In genomic region chr5:148556835-148557234, GRCh38 we compare ENCODE assay signal across 22 cellular contexts.
DNase-seq lines count a peak whose midpoint lies in the region; ATAC-seq, FAIRE-seq and TF ChIP-seq lines count a peak whose summit lies in the region.
"Had no signal": no experiment of that assay in that cellular context is flagged by ENCODE, and none has a peak within 500 bp of the region (broad histone marks: within the 10 kb centered on the region; RNA-seq: fewer than 3 reads in every experiment).

No MANE protein-coding gene starts in this region.

- peaks cover 16% of the 10 kb centered on the region for H3K4me1 Mint-ChIP-seq in MCF 10A (ENCODE audit: insufficient read depth, unreplicated experiment)

- WGBS in psoas muscle, 3 donors, result 69 to 72% (median 72%) methylated on average over 2 of the region's 2 CpGs

- H3K4me3 ChIP-seq in breast epithelium (no peak overlapping the region), epithelial cell of esophagus (ENCODE audit: low read length) (no peak overlapping the region), keratinocyte (ENCODE audit: control insufficient read depth in 2 of 3, extremely low read depth in 1 of 3, insufficient read depth in 2 of 3, low read depth in 1 of 3, low read length in 3 of 3) (no peak overlapping the region), psoas muscle (no peak overlapping the region)
- H3K4me3 ChIP-seq in effector memory CD4-positive, alpha-beta T cell (ENCODE audit: insufficient read depth, low read depth, low read length, poor library complexity, severe bottlenecking), result no peak overlapping the region
- H3K4me3 ChIP-seq: A549, GM23338 had no signal

- ATAC-seq in omental fat pad (ENCODE audit: low FRiP score) (no peak), psoas muscle (no peak)
- ATAC-seq: A549, GM23338, HCT116 had no signal

- intact Hi-C loops in MCF 10A (cut with micrococcal nuclease) (no loop called here), breast epithelium (cut with DNase I; ENCODE audit: low total_unique reads) (no loop called here), psoas muscle (cut with DNase I) (no loop called here)

- POLR2A ChIA-PET in MCF 10A (lab: Yijun Ruan, JAX), result no interaction called here

- H3K27ac Mint-ChIP-seq in MCF 10A (ENCODE audit: low read depth, unreplicated experiment), result no peak overlapping the region
- H3K27ac Mint-ChIP-seq: CD4-positive, alpha-beta T cell; GM23338; HFFc6 had no signal

- no peaks in the 10 kb centered on the region for H3K36me3 Mint-ChIP-seq in MCF 10A (ENCODE audit: insufficient read depth, unreplicated experiment)

- H4K20me1 ChIP-seq in keratinocyte (ENCODE audit: control insufficient read depth, extremely low read depth, insufficient read depth, low read length), result no peaks in the 10 kb centered on the region

- no peak overlapping the region for H3K27ac ChIP-seq in breast epithelium
- no peak overlapping the region for H3K27ac ChIP-seq in keratinocyte (ENCODE audit: control insufficient read depth, insufficient read depth, low read length)
- no peak overlapping the region for H3K27ac ChIP-seq in psoas muscle
- no peak overlapping the region for H3K27ac ChIP-seq in effector memory CD4-positive, alpha-beta T cell (ENCODE audit: insufficient read depth, low read length, poor library complexity, severe bottlenecking)
- H3K27ac ChIP-seq: 22Rv1, A549, C4-2B had no signal

- H3K4me2 ChIP-seq in keratinocyte (ENCODE audit: control insufficient read depth, extremely low read depth, insufficient read depth, low read depth, low read length), result peak overlapping the region; percentile 33
- H3K4me2 ChIP-seq: A549, GM23338 had no signal

- CTCF ChIA-PET in MCF 10A (lab: Yijun Ruan, JAX), result no interaction called here

- no peak overlapping the region for H2AFZ ChIP-seq in keratinocyte (ENCODE audit: control insufficient read depth, low read length)
- H2AFZ ChIP-seq: GM23338 had no signal

- no peaks in the 10 kb centered on the region for H3K9me3 Mint-ChIP-seq in MCF 10A (ENCODE audit: unreplicated experiment)
- H3K9me3 Mint-ChIP-seq: CD4-positive, alpha-beta T cell; GM23338; HFFc6 had no signal

- TF ChIP-seq CTCF in MCF 10A (IDR thresholded peaks at IDR 0.05; ENCODE audit: unreplicated experiment), result no peak
- no peak for TF ChIP-seq CTCF in breast epithelium (IDR thresholded peaks at IDR 0.05)
- TF ChIP-seq CTCF in epithelial cell of esophagus (IDR thresholded peaks at IDR 0.05; ENCODE audit: insufficient read depth, low read depth, low read length, missing control alignments), result no peak
- TF ChIP-seq CTCF in keratinocyte (optimal IDR thresholded peaks at IDR 0.05 in 1 of 3, IDR thresholded peaks at IDR 0.05 in 1 of 3, conservative IDR thresholded peaks at IDR 0.05 in 1 of 3; ENCODE audit: extremely low read depth in 1 of 3, insufficient read depth in 2 of 3, low read length in 3 of 3), result no peak
- no peak for TF ChIP-seq CTCF in omental fat pad (IDR thresholded peaks at IDR 0.05)
- no peak for TF ChIP-seq CTCF in psoas muscle (IDR thresholded peaks at IDR 0.05)

- no peak overlapping the region for H3K9ac ChIP-seq in keratinocyte (ENCODE audit: control insufficient read depth, extremely low read depth, insufficient read depth, low read length)

- H3K4me1 ChIP-seq in breast epithelium (no peaks in the 10 kb centered on the region), keratinocyte (ENCODE audit: control insufficient read depth, extremely low read depth, insufficient read depth, low read length) (peaks cover 12% of the 10 kb centered on the region), psoas muscle (no peaks in the 10 kb centered on the region)
- H3K4me1 ChIP-seq in effector memory CD4-positive, alpha-beta T cell (ENCODE audit: control insufficient read depth, insufficient read depth, low read length, poor library complexity, severe bottlenecking), result no peaks in the 10 kb centered on the region
- H3K4me1 ChIP-seq: A549, Caco-2 had no signal

- H3K4me3 Mint-ChIP-seq in MCF 10A (ENCODE audit: unreplicated experiment), result no peak overlapping the region
- H3K4me3 Mint-ChIP-seq: CD4-positive, alpha-beta T cell; GM23338; HFFc6 had no signal

- no peak for TF ChIP-seq POLR2A in breast epithelium (IDR thresholded peaks at IDR 0.05)

- H3K27me3 ChIP-seq in breast epithelium (no peaks in the 10 kb centered on the region), keratinocyte (ENCODE audit: control insufficient read depth, extremely low read depth, insufficient read depth, low read length) (no peaks in the 10 kb centered on the region), psoas muscle (ENCODE audit: insufficient read depth in 3 of 3, low read length in 2 of 3) (no peaks in the 10 kb centered on the region)
- no peaks in the 10 kb centered on the region for H3K27me3 ChIP-seq in effector memory CD4-positive, alpha-beta T cell (replicated peaks; ENCODE audit: control insufficient read depth, insufficient read depth, low read length, poor library complexity, severe bottlenecking)

- no TSS peak for BruUV-seq in MCF 10A (replicated peaks; lab: Mats Ljungman, UMichigan)

- FAIRE-seq in keratinocyte (lab: Jason Lieb, UNC), result peak; percentile 85
- FAIRE-seq: A549, D721Med, GM12892, HTR-8/SVneo had no signal

- H3K36me3 ChIP-seq in breast epithelium (no peaks in the 10 kb centered on the region), keratinocyte (ENCODE audit: control insufficient read depth in 2 of 2, extremely low read depth in 1 of 2, insufficient read depth in 2 of 2, low read length in 2 of 2) (no peaks in the 10 kb centered on the region), psoas muscle (ENCODE audit: insufficient read depth in 1 of 2, low read depth in 1 of 2) (no peaks in the 10 kb centered on the region)
- no peaks in the 10 kb centered on the region for H3K36me3 ChIP-seq in effector memory CD4-positive, alpha-beta T cell (ENCODE audit: control insufficient read depth, insufficient read depth, low read length)

- H3K79me2 ChIP-seq in keratinocyte (ENCODE audit: control insufficient read depth, insufficient read depth, low read length), result no peaks in the 10 kb centered on the region

- dilution Hi-C loops in keratinocyte (cut with MboI; ENCODE audit: extremely low pct_ligation_motif_present, low sequenced_read_pairs), result no loop called here

- H3K9me3 ChIP-seq in breast epithelium (no peaks in the 10 kb centered on the region), keratinocyte (ENCODE audit: control insufficient read depth, low read depth, low read length) (no peaks in the 10 kb centered on the region), psoas muscle (no peaks in the 10 kb centered on the region)
- H3K9me3 ChIP-seq in effector memory CD4-positive, alpha-beta T cell (ENCODE audit: control insufficient read depth, low read length), result no peaks in the 10 kb centered on the region
- H3K9me3 ChIP-seq: A549, Caco-2 had no signal

- DNase-seq in MCF 10A (ENCODE audit: unreplicated experiment) (peak; percentile 23), breast epithelium (ENCODE audit: low spot score in 2 of 2) (no peak), epithelial cell of esophagus (ENCODE audit: low read depth) (peak; percentile 81), keratinocyte (ENCODE audit: low read depth, low spot score) (peak; percentile 36), omental fat pad (ENCODE audit: low spot score) (no peak), psoas muscle (no peak)
- no peak for DNase-seq in effector memory CD4-positive, alpha-beta T cell
- DNase-seq: AML-193; Caco-2; CD4-positive, alpha-beta T cell; GDM1; H7; HFFc6; IMR-90 had no signal

- H3K9me1 ChIP-seq in keratinocyte (ENCODE audit: control insufficient read depth, extremely low read depth, insufficient read depth, low read length), result no peaks in the 10 kb centered on the region

- no peaks in the 10 kb centered on the region for H3K27me3 Mint-ChIP-seq in MCF 10A (ENCODE audit: insufficient read depth, unreplicated experiment)
- H3K27me3 Mint-ChIP-seq: CD4-positive, alpha-beta T cell had no signal

Comparison
In these comparisons a context has a peak if more than half of its experiments do, and no peak if none do; other contexts are left out.
1. DNase-seq: peak in MCF 10A (single experiment), epithelial cell of esophagus (single experiment) and keratinocyte (single experiment); none in breast epithelium (0 of 2), omental fat pad (single experiment), psoas muscle (0 of 2) and effector memory CD4-positive, alpha-beta T cell (0 of 3).